Comparison of ENCODE assay signal across 8 cellular contexts in the genomic region with DNA sequence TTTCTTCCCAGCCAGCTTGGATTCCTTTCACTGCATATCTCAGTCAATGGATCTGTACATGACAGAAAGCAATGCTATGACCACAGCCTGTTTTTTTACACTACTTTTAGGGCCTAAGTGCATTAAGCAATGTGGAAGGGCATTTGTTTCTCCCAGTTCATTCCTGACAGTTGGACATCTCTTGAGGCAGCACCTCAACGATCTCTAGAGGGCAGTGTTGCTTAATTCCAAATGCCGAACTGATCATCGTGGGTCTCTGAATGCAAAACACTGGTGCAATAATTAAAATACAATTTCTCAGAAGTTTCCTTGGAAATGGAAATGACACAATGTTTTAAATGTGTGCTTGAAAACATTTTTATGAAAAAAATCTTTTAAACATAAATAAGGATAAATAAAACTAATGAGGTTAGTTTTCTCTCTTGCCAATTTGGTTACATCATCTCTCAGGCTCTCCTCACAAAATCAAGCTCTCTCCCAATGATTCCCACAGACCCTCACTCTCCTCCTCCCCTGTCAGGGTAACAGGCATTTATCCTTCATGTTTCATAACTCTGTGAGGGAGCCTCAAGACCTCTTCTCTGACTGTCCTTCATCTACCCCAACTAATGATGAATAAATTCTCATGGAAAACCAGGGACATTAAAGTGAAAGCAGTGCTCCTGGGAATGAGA.
DNase-seq lines count a peak whose midpoint lies in the region; ATAC-seq, FAIRE-seq and TF ChIP-seq lines count a peak whose summit lies in the region.

No MANE protein-coding gene starts in this region.

- H3K9me3 ChIP-seq in kidney (ENCODE audit: control insufficient read depth in 1 of 2, low read length in 2 of 2) = no peaks in the 10 kb centered on the region

- no peak overlapping the region for H3K9ac ChIP-seq in kidney (ENCODE audit: low read length in 2 of 2)

- peak; percentile 80 for FAIRE-seq in kidney (lab: Jason Lieb, UNC)

- H3K4me1 ChIP-seq in kidney (ENCODE audit: control insufficient read depth in 1 of 2, insufficient read depth in 1 of 2, low read depth in 1 of 2, low read length in 2 of 2) = no peaks in the 10 kb centered on the region

- H3K4me3 ChIP-seq in LNCaP clone FGC (ENCODE audit: low read depth, low read length) = no peak overlapping the region
- H3K4me3 ChIP-seq in kidney (ENCODE audit: low read length in 2 of 2) = no peak overlapping the region

- TF ChIP-seq CTCF in LNCaP clone FGC (IDR thresholded peaks at IDR 0.05; ENCODE audit: control insufficient read depth, extremely low read depth, insufficient read depth) (peak; percentile 79), kidney (IDR thresholded peaks at IDR 0.05; ENCODE audit: borderline replicate concordance, extremely low read depth, insufficient read depth) (peak; percentile 79)

- H3K36me3 ChIP-seq in kidney (ENCODE audit: control insufficient read depth in 1 of 2, insufficient read depth in 2 of 2, low read length in 2 of 2) = no peaks in the 10 kb centered on the region

- intact Hi-C loops in kidney (cut with DNase I) = no loop called here

- no peak overlapping the region for H3K27ac ChIP-seq in kidney (ENCODE audit: low read depth in 2 of 2, low read length in 2 of 2)

- DNase-seq in NCI-H2081 (lab: John Stamatoyannopoulos, UW) = peak; percentile 44 to 72
- DNase-seq in NCI-H2081 treated with DMSO at 0.1 percent for 48 hours (lab: John Stamatoyannopoulos, UW) = no peak
- peak; percentile 55 for DNase-seq in LNCaP clone FGC (ENCODE audit: low read depth)
- peak; percentile 45 for DNase-seq in SHP77 treated with DMSO at 0.1 percent for 48 hours (lab: John Stamatoyannopoulos, UW)
- DNase-seq in cerebellum (ENCODE audit: low spot score) = peak; percentile 18
- no peak for DNase-seq in kidney
- peak; percentile 4 for DNase-seq in stimulated activated CD8-positive, alpha-beta memory T cell treated with anti-CD3 and anti-CD28 coated beads, Interleukin-7, amount 100 ng/mL, for 24 hours (ENCODE audit: low read depth)

- peak; percentile 77 for ATAC-seq in GM21515 (IDR thresholded peaks at IDR 0.05; ENCODE audit: unreplicated experiment)

Comparison
In these comparisons a context has a peak if more than half of its experiments do, and no peak if none do; other contexts are left out.
1. DNase-seq: peak in NCI-H2081 (2 of 2), LNCaP clone FGC (single experiment), SHP77 treated with DMSO at 0.1 percent for 48 hours (single experiment), cerebellum (single experiment) and stimulated activated CD8-positive, alpha-beta memory T cell treated with anti-CD3 and anti-CD28 coated beads, Interleukin-7, amount 100 ng/mL, for 24 hours (single experiment); none in NCI-H2081 treated with DMSO at 0.1 percent for 48 hours (single experiment) and kidney (single experiment).